In genomic region chr19:47475460-47475859, GRCh38 we compare ENCODE assay signal across 1 cellular context.
TF ChIP-seq lines count a peak whose summit lies in the region.

No MANE protein-coding gene starts in this region.

TF ChIP-seq in HEK293, 187 proteins besides CTCF, POLR2A, EP300 and RAD21 (continued from another document):
- TF ChIP-seq, protein P1, sequence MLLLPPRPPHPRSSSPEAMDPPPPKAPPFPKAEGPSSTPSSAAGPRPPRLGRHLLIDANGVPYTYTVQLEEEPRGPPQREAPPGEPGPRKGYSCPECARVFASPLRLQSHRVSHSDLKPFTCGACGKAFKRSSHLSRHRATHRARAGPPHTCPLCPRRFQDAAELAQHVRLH (tag by site-specific recombination; IDR thresholded peaks at IDR 0.05), result no peak
- TF ChIP-seq ZNF658 (tag by site-specific recombination; IDR thresholded peaks at IDR 0.05), result no peak
TF ChIP-seq in HEK293: peak in this region for 2.
